Comparison of ENCODE assay signal across 9 cellular contexts in the genomic region with DNA sequence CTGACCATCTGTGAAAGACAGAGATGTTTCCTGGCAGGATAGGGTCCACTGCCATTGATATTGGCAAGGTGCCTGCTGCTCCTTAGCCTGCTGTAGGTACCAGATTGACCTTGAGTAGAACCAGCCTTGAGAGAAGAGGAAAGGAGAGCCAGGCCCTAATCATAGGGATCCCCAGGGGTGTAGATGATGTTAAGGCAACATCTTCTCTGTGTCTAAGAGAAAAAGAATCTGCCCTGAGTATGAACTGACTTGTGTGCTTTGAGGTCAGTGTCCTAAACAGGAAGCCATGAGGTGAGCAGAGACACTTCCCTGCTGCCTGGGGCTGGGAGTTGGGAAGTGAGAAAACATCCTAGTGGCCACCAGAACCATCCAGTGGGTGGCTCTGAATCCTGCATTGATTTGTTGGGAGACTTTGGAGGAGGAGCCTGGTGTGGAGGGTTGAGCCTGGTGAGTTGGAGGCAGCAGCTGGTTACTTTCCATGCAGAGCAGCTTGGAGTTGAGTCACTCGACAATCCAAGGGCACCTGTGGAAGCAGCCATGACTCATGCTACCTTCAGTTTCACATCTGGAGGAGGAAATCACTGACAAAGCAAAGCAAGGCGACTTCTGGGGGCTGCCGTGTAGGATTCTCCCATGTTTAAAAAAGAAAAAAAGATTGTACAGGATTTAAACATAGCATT. TPM values are rescaled to one million over a fixed set of nuclear protein-coding genes. Genes with fewer than 3 reads are reported as not detected.
DNase-seq lines count a peak whose midpoint lies in the region; ATAC-seq and TF ChIP-seq lines count a peak whose summit lies in the region.
"Had no signal": no experiment of that assay in that cellular context is flagged by ENCODE, and none has a peak within 500 bp of the region (broad histone marks: within the 10 kb centered on the region; RNA-seq: fewer than 3 reads in every experiment).

No MANE protein-coding gene starts in this region.

- H3K4me1 Mint-ChIP-seq in natural killer cell = peaks cover under 1 to 11% of the 10 kb centered on the region in 2 donors

- H3K36me3 Mint-ChIP-seq in natural killer cell = no peaks in the 10 kb centered on the region

- intact Hi-C loops in natural killer cell (cut with micrococcal nuclease) = no loop called here

- no peak overlapping the region for H3K4me3 ChIP-seq in adipocyte (ENCODE audit: low read length)

- TF ChIP-seq CTCF in natural killer cell (IDR thresholded peaks at IDR 0.05) = no peak

- no peaks in the 10 kb centered on the region for H3K36me3 ChIP-seq in adipocyte (ENCODE audit: control insufficient read depth, insufficient read depth, low read length, severe bottlenecking)

- H3K9me3 ChIP-seq in adipocyte (ENCODE audit: control insufficient read depth, low read length) = no peaks in the 10 kb centered on the region

- DNase-seq in DMS53 (lab: John Stamatoyannopoulos, UW) = peak; percentile 98
- peak; percentile 57 to 82 for DNase-seq in NCI-H524 (lab: John Stamatoyannopoulos, UW)
- DNase-seq in adipocyte (ENCODE audit: low read depth) = peak; percentile 80
- DNase-seq in iPS-NIHi11 (ENCODE audit: low spot score) = peak; percentile 81
- DNase-seq in stimulated activated CD4-positive, alpha-beta T cell treated with anti-CD3 and anti-CD28 coated beads, Interleukin-4, amount 100 ng/mL, for 24 hours = peak; percentile 70
- no peak for DNase-seq in GM19238 (ENCODE audit: insufficient read length, low spot score)
- no peak for DNase-seq in natural killer cell

- no peaks in the 10 kb centered on the region for H3K9me3 Mint-ChIP-seq in natural killer cell
- H3K9me3 Mint-ChIP-seq: memory B cell had no signal

- H3K27ac Mint-ChIP-seq in natural killer cell = peak overlapping the region in 1 of 2 donors; percentile 56
- H3K27ac Mint-ChIP-seq: memory B cell had no signal

- ATAC-seq in natural killer cell = no peak
- no peak for ATAC-seq in HG02798 (IDR thresholded peaks at IDR 0.05; ENCODE audit: poor library complexity, unreplicated experiment)

- H3K27me3 Mint-ChIP-seq in natural killer cell (ENCODE audit: low read depth in 2 of 2) = no peaks in the 10 kb centered on the region
- H3K27me3 Mint-ChIP-seq: memory B cell had no signal

- H3K9ac ChIP-seq in adipocyte (ENCODE audit: low read length) = no peak overlapping the region

- no peak overlapping the region for H3K4me3 Mint-ChIP-seq in natural killer cell
- H3K4me3 Mint-ChIP-seq: memory B cell had no signal

- H3K4me1 ChIP-seq in adipocyte (ENCODE audit: control insufficient read depth, insufficient read depth, low read length) = peaks cover 9% of the 10 kb centered on the region

- no peaks in the 10 kb centered on the region for H3K27me3 ChIP-seq in adipocyte (replicated peaks; ENCODE audit: control insufficient read depth, insufficient read depth, low read length)

RNA-seq across cellular contexts. Expression of gene BMERB1, which starts 47.8 kb away (rescaled TPM):
- total RNA-seq in natural killer cell = 1 to 10 TPM; 3.7 to 6.7 (median 4.5) TPM

Comparison
In these comparisons a context has a peak if more than half of its experiments do, and no peak if none do; other contexts are left out.
1. DNase-seq: peak in DMS53 (single experiment), NCI-H524 (2 of 2), adipocyte (single experiment), iPS-NIHi11 (single experiment) and stimulated activated CD4-positive, alpha-beta T cell treated with anti-CD3 and anti-CD28 coated beads, Interleukin-4, amount 100 ng/mL, for 24 hours (single experiment); none in GM19238 (single experiment) and natural killer cell (single experiment).